15 cellular contexts compared by ENCODE assay signal in the genomic region with DNA sequence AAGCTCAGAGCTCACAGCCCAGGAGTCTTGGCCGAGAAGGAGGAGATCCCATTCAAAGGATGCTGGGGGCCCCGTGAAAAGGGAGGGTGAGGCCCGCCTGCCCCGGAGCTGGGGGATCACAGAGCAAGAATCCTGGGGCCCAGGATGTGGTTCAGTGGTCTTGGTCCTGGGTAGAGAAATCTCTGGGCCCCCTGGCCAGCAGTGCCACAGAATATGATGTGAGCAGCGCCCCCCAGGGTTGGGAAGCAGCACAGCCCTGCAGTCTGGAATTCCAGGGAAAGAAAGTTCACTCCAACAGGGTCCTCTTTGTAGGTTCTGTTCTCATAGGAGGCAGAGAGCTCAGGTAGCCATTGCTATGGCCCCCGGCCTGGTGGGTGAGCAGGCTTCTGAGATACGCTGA.
DNase-seq lines count a peak whose midpoint lies in the region; ATAC-seq, FAIRE-seq and TF ChIP-seq lines count a peak whose summit lies in the region.
"Had no signal": no experiment of that assay in that cellular context is flagged by ENCODE, and none has a peak within 500 bp of the region (broad histone marks: within the 10 kb centered on the region; RNA-seq: fewer than 3 reads in every experiment).

No MANE protein-coding gene starts in this region.

- no peak for TF ChIP-seq EP300 in tibial nerve (IDR thresholded peaks at IDR 0.05)

- 27 to 49% methylated on average over 7 of the region's 7 CpGs for WGBS in tibial nerve, 2 donors

- TF ChIP-seq CTCF in AG09319 (IDR thresholded peaks at IDR 0.05; ENCODE audit: low read depth, low read length): peak; percentile 6
- peak; percentile 22 for TF ChIP-seq CTCF in astrocyte (IDR thresholded peaks at IDR 0.05; ENCODE audit: insufficient read depth, low read depth, low read length)
- TF ChIP-seq CTCF in kidney epithelial cell (IDR thresholded peaks at IDR 0.05; ENCODE audit: insufficient read depth, low read length, poor library complexity, severe bottlenecking): peak; percentile 50
- peak in 1 of 5 experiments; percentile 18 for TF ChIP-seq CTCF in tibial nerve (IDR thresholded peaks at IDR 0.05)

- H3K4me3 ChIP-seq in astrocyte (ENCODE audit: insufficient read depth, low read depth, low read length) (no peak overlapping the region), kidney epithelial cell (ENCODE audit: low read depth, low read length) (no peak overlapping the region), tibial nerve (no peak overlapping the region)
- H3K4me3 ChIP-seq: HAP-1, pancreas, thyroid gland had no signal

- H3K4me1 Mint-ChIP-seq in astrocyte (ENCODE audit: low read depth, unreplicated experiment): no peaks in the 10 kb centered on the region
- peaks cover 2% of the 10 kb centered on the region for H3K4me1 Mint-ChIP-seq in activated CD4-positive, alpha-beta T cell treated with anti-CD3 and anti-CD28 coated beads, Interleukin-2, amount 10 ng/mL, durations not matched to agents 24 days and 14 days
- H3K4me1 Mint-ChIP-seq: activated naive CD4-positive, alpha-beta T cell treated with anti-CD3 and anti-CD28 coated beads, Interleukin-2, amount 10 ng/mL, durations not matched to agents 7 days and 5 days had no signal

- H3K4me1 ChIP-seq in astrocyte (ENCODE audit: insufficient read depth, low read length): no peaks in the 10 kb centered on the region
- peaks cover 0 to 8% (median 0%) of the 10 kb centered on the region in 4 donors for H3K4me1 ChIP-seq in tibial nerve
- H3K4me1 ChIP-seq: HAP-1, pancreas, thyroid gland had no signal

- no peak overlapping the region for H3K9ac ChIP-seq in astrocyte (ENCODE audit: low read length)

- H3K27me3 Mint-ChIP-seq in astrocyte (ENCODE audit: low read depth, unreplicated experiment): peaks cover 8% of the 10 kb centered on the region
- H3K27me3 Mint-ChIP-seq in activated CD4-positive, alpha-beta T cell treated with anti-CD3 and anti-CD28 coated beads, Interleukin-2, amount 10 ng/mL, durations not matched to agents 24 days and 14 days: no peaks in the 10 kb centered on the region
- H3K27me3 Mint-ChIP-seq: activated naive CD4-positive, alpha-beta T cell treated with anti-CD3 and anti-CD28 coated beads, Interleukin-2, amount 10 ng/mL, durations not matched to agents 7 days and 5 days had no signal

- H3K36me3 Mint-ChIP-seq in astrocyte (ENCODE audit: low read depth, unreplicated experiment): peaks cover 2% of the 10 kb centered on the region
- H3K36me3 Mint-ChIP-seq in activated CD4-positive, alpha-beta T cell treated with anti-CD3 and anti-CD28 coated beads, Interleukin-2, amount 10 ng/mL, durations not matched to agents 24 days and 14 days (ENCODE audit: low read depth): peaks cover 52% of the 10 kb centered on the region

- H3K27ac Mint-ChIP-seq in astrocyte (ENCODE audit: unreplicated experiment): no peak overlapping the region
- H3K27ac Mint-ChIP-seq in activated CD4-positive, alpha-beta T cell treated with anti-CD3 and anti-CD28 coated beads, Interleukin-2, amount 10 ng/mL, durations not matched to agents 24 days and 14 days: no peak overlapping the region
- H3K27ac Mint-ChIP-seq: activated naive CD4-positive, alpha-beta T cell treated with anti-CD3 and anti-CD28 coated beads, Interleukin-2, amount 10 ng/mL, durations not matched to agents 7 days and 5 days had no signal

- H3K36me3 ChIP-seq in astrocyte (ENCODE audit: insufficient read depth, low read length) (no peaks in the 10 kb centered on the region), kidney epithelial cell (ENCODE audit: control insufficient read depth, insufficient read depth, low read length) (no peaks in the 10 kb centered on the region), tibial nerve (no peaks in the 10 kb centered on the region)
- H3K36me3 ChIP-seq: HAP-1, pancreas, thyroid gland had no signal

- H2AFZ ChIP-seq in astrocyte (ENCODE audit: low read depth, low read length): no peak overlapping the region

- no peak overlapping the region for H3K4me2 ChIP-seq in astrocyte (ENCODE audit: low read length)

- no peak for FAIRE-seq in astrocyte (lab: Jason Lieb, UNC)
- FAIRE-seq: pancreas had no signal

- H3K9me3 Mint-ChIP-seq in astrocyte (ENCODE audit: unreplicated experiment): peaks cover 5% of the 10 kb centered on the region
- no peaks in the 10 kb centered on the region for H3K9me3 Mint-ChIP-seq in activated CD4-positive, alpha-beta T cell treated with anti-CD3 and anti-CD28 coated beads, Interleukin-2, amount 10 ng/mL, durations not matched to agents 24 days and 14 days
- H3K9me3 Mint-ChIP-seq: activated naive CD4-positive, alpha-beta T cell treated with anti-CD3 and anti-CD28 coated beads, Interleukin-2, amount 10 ng/mL, durations not matched to agents 7 days and 5 days had no signal

- H3K27ac ChIP-seq in astrocyte (ENCODE audit: low read depth, low read length) (no peak overlapping the region), tibial nerve (no peak overlapping the region)
- H3K27ac ChIP-seq: pancreas, thyroid gland had no signal

- ATAC-seq in GM18861 (IDR thresholded peaks at IDR 0.05; ENCODE audit: unreplicated experiment): no peak

- CTCF ChIA-PET in HEK293T (lab: Yijun Ruan, JAX): interaction anchor here (0.6 to 1.7 kb wide), 10 partner anchors 8 to 140 kb away, joined by 3 to 7 read pairs (median 4); no protein-coding TSS in a partner anchor

- TF ChIP-seq POLR2A in tibial nerve (IDR thresholded peaks at IDR 0.05): no peak

- intact Hi-C loops in activated CD4-positive, alpha-beta T cell treated with anti-CD3 and anti-CD28 coated beads, Interleukin-2, amount 10 ng/mL, durations not matched to agents 24 days and 14 days (cut with micrococcal nuclease): no loop called here

- no peak overlapping the region for H3K4me3 Mint-ChIP-seq in astrocyte (ENCODE audit: unreplicated experiment)
- H3K4me3 Mint-ChIP-seq in activated CD4-positive, alpha-beta T cell treated with anti-CD3 and anti-CD28 coated beads, Interleukin-2, amount 10 ng/mL, durations not matched to agents 24 days and 14 days: no peak overlapping the region
- H3K4me3 Mint-ChIP-seq: activated naive CD4-positive, alpha-beta T cell treated with anti-CD3 and anti-CD28 coated beads, Interleukin-2, amount 10 ng/mL, durations not matched to agents 7 days and 5 days had no signal

- DNase-seq in AG09319 (ENCODE audit: extremely low read depth, low read depth) (no peak), HEK293T (ENCODE audit: extremely low spot score) (peak; percentile 45), astrocyte (ENCODE audit: low read depth) (no peak), kidney epithelial cell (ENCODE audit: low read depth) (no peak), tibial nerve (ENCODE audit: low spot score in 2 of 2) (no peak), GM19238 (ENCODE audit: insufficient read length, low spot score) (no peak)
- no peak for DNase-seq in activated CD4-positive, alpha-beta T cell treated with anti-CD3 and anti-CD28 coated beads, Interleukin-2, amount 10 ng/mL, durations not matched to agents 24 days and 14 days
- DNase-seq: activated CD4-positive, CD25-positive, alpha-beta regulatory T cell treated with anti-CD3 and anti-CD28 coated beads, Interleukin-2, amount 50 U/mL, for 72 hours; activated naive CD4-positive, alpha-beta T cell treated with anti-CD3 and anti-CD28 coated beads, Interleukin-2, amount 10 ng/mL, durations not matched to agents 7 days and 5 days; effector CD8-positive, alpha-beta T cell; NCI-H1048; thyroid gland had no signal

- H3K9me3 ChIP-seq in astrocyte (ENCODE audit: insufficient read depth, low read depth, low read length) (no peaks in the 10 kb centered on the region), tibial nerve (peaks cover 0 to 3% (median 0%) of the 10 kb centered on the region in 4 donors)
- H3K9me3 ChIP-seq: HAP-1, pancreas, thyroid gland had no signal

- H3K27me3 ChIP-seq in astrocyte (ENCODE audit: insufficient read depth, low read length) (peaks cover 3% of the 10 kb centered on the region), kidney epithelial cell (ENCODE audit: control insufficient read depth, insufficient read depth, low read length) (no peaks in the 10 kb centered on the region), tibial nerve (peaks cover 0 to 7% of the 10 kb centered on the region in 2 donors)
- H3K27me3 ChIP-seq: pancreas, thyroid gland had no signal

- POLR2A ChIA-PET in HEK293T (lab: Yijun Ruan, JAX): no interaction called here

- H4K20me1 ChIP-seq in astrocyte (ENCODE audit: insufficient read depth, low read length): no peaks in the 10 kb centered on the region

- H3K79me2 ChIP-seq in astrocyte (ENCODE audit: insufficient read depth, low read length): no peaks in the 10 kb centered on the region

TF ChIP-seq in HEK293T, 16 proteins besides CTCF, POLR2A, EP300 and RAD21:
- TF ChIP-seq SP1 (IDR thresholded peaks at IDR 0.05) (no peak), L3MBTL2 (conservative IDR thresholded peaks at IDR 0.05) (no peak), LEF1 (IDR thresholded peaks at IDR 0.05; ENCODE audit: borderline replicate concordance) (no peak), ARNT (IDR thresholded peaks at IDR 0.05) (no peak), BHLHE40 (IDR thresholded peaks at IDR 0.05; ENCODE audit: borderline replicate concordance) (no peak), FOXK2 (IDR thresholded peaks at IDR 0.05) (no peak), NFRKB (IDR thresholded peaks at IDR 0.05) (no peak), SUZ12 (IDR thresholded peaks at IDR 0.05) (no peak), HDGF (IDR thresholded peaks at IDR 0.05; ENCODE audit: borderline replicate concordance) (no peak), FOXM1 (IDR thresholded peaks at IDR 0.05; ENCODE audit: borderline replicate concordance) (no peak), ZNF384 (IDR thresholded peaks at IDR 0.05) (no peak), ELF4 (IDR thresholded peaks at IDR 0.05) (no peak), FOXA1 (IDR thresholded peaks at IDR 0.05) (no peak), CTBP1 (IDR thresholded peaks at IDR 0.05; ENCODE audit: borderline replicate concordance) (no peak)
